ENCODE assay signal across 26 cellular contexts in genomic region chr9:1535051-1535450, GRCh38.
DNase-seq lines count a peak whose midpoint lies in the region; ATAC-seq, FAIRE-seq and TF ChIP-seq lines count a peak whose summit lies in the region.
"Had no signal": no experiment of that assay in that cellular context is flagged by ENCODE, and none has a peak within 500 bp of the region (broad histone marks: within the 10 kb centered on the region; RNA-seq: fewer than 3 reads in every experiment).

No MANE protein-coding gene starts in this region.

- FAIRE-seq in GM12892 (lab: Jason Lieb, UNC), result no peak
- FAIRE-seq: A204.1, bronchial epithelial cell, D721Med, HepG2, urothelium cell line had no signal

- H3K27me3 Mint-ChIP-seq in stimulated activated naive CD8-positive, alpha-beta T cell treated with anti-CD3 and anti-CD28 coated beads, Interleukin-15, amount 100 ng/mL, for 72 hours, result peaks cover under 1% of the 10 kb centered on the region
- H3K27me3 Mint-ChIP-seq: activated CD8-positive, alpha-beta T cell treated with anti-CD3 and anti-CD28 coated beads for 36 hours; dendritic cell treated with granulocyte-macrophage colony-stimulating factor and Interleukin-4, amounts not matched to agents 40 ng/mL and 50 ng/mL, for 4 days had no signal

- DNase-seq in stimulated activated CD4-positive, alpha-beta T cell treated with anti-CD3 and anti-CD28 coated beads, Interleukin-15, amount 100 ng/mL, for 24 hours, result no peak
- no peak for DNase-seq in GM12892 (ENCODE audit: insufficient read length)
- no peak for DNase-seq in stimulated activated naive CD8-positive, alpha-beta T cell treated with anti-CD3 and anti-CD28 coated beads, Interleukin-15, amount 100 ng/mL, for 72 hours
- DNase-seq: activated CD8-positive, alpha-beta T cell treated with anti-CD3 and anti-CD28 coated beads for 36 hours; activated naive CD4-positive, alpha-beta T cell treated with Interleukin-2 at 50 U/mL for 16 hours; amniotic stem cell; H9; left colon; naive thymus-derived CD8-positive, alpha-beta T cell; NCI-H1417; NCI-H524; ovary; right cardiac atrium; substantia nigra; T1000 had no signal

- H3K27ac Mint-ChIP-seq in stimulated activated naive CD8-positive, alpha-beta T cell treated with anti-CD3 and anti-CD28 coated beads, Interleukin-15, amount 100 ng/mL, for 72 hours, result peak overlapping the region in 1 of 2 donors; percentile 65
- H3K27ac Mint-ChIP-seq: activated CD8-positive, alpha-beta T cell treated with anti-CD3 and anti-CD28 coated beads for 36 hours; dendritic cell treated with granulocyte-macrophage colony-stimulating factor and Interleukin-4, amounts not matched to agents 40 ng/mL and 50 ng/mL, for 4 days; H9; naive thymus-derived CD8-positive, alpha-beta T cell had no signal

- ATAC-seq in GM18498 (IDR thresholded peaks at IDR 0.05; ENCODE audit: unreplicated experiment), result peak; percentile 72
- ATAC-seq in GM19395 (IDR thresholded peaks at IDR 0.05; ENCODE audit: unreplicated experiment), result peak; percentile 62
- peak; percentile 47 for ATAC-seq in HG02588 (IDR thresholded peaks at IDR 0.05; ENCODE audit: unreplicated experiment)
- peak; percentile 54 for ATAC-seq in HG03196 (IDR thresholded peaks at IDR 0.05; ENCODE audit: unreplicated experiment)
- ATAC-seq in GM19035 (IDR thresholded peaks at IDR 0.05; ENCODE audit: unreplicated experiment), result no peak
- no peak for ATAC-seq in stimulated activated naive CD8-positive, alpha-beta T cell treated with anti-CD3 and anti-CD28 coated beads, Interleukin-15, amount 100 ng/mL, for 72 hours
- ATAC-seq: activated CD8-positive, alpha-beta T cell treated with anti-CD3 and anti-CD28 coated beads for 36 hours; HepG2; left colon; naive thymus-derived CD8-positive, alpha-beta T cell; right cardiac atrium had no signal

- no peak overlapping the region for H3K4me3 Mint-ChIP-seq in stimulated activated naive CD8-positive, alpha-beta T cell treated with anti-CD3 and anti-CD28 coated beads, Interleukin-15, amount 100 ng/mL, for 72 hours
- H3K4me3 Mint-ChIP-seq: activated CD8-positive, alpha-beta T cell treated with anti-CD3 and anti-CD28 coated beads for 36 hours; dendritic cell treated with granulocyte-macrophage colony-stimulating factor and Interleukin-4, amounts not matched to agents 40 ng/mL and 50 ng/mL, for 4 days; H9; naive thymus-derived CD8-positive, alpha-beta T cell had no signal

- peaks cover 4 to 7% of the 10 kb centered on the region in 2 donors for H3K9me3 Mint-ChIP-seq in stimulated activated naive CD8-positive, alpha-beta T cell treated with anti-CD3 and anti-CD28 coated beads, Interleukin-15, amount 100 ng/mL, for 72 hours
- H3K9me3 Mint-ChIP-seq: activated CD8-positive, alpha-beta T cell treated with anti-CD3 and anti-CD28 coated beads for 36 hours had no signal

- H3K4me1 Mint-ChIP-seq in stimulated activated naive CD8-positive, alpha-beta T cell treated with anti-CD3 and anti-CD28 coated beads, Interleukin-15, amount 100 ng/mL, for 72 hours, result peaks cover 10% of the 10 kb centered on the region
- H3K4me1 Mint-ChIP-seq: H9; naive thymus-derived CD8-positive, alpha-beta T cell had no signal

- no peak for TF ChIP-seq POLR2A in GM12892 (IDR thresholded peaks at IDR 0.05; ENCODE audit: low read depth, low read length)

Comparison
In these comparisons a context has a peak if more than half of its experiments do, and no peak if none do; other contexts are left out.
1. ATAC-seq: peak in GM18498 (single experiment), GM19395 (single experiment), HG02588 (single experiment) and HG03196 (single experiment); none in GM19035 (single experiment) and stimulated activated naive CD8-positive, alpha-beta T cell treated with anti-CD3 and anti-CD28 coated beads, Interleukin-15, amount 100 ng/mL, for 72 hours (single experiment).